14 cellular contexts compared by ENCODE assay signal in the genomic region with DNA sequence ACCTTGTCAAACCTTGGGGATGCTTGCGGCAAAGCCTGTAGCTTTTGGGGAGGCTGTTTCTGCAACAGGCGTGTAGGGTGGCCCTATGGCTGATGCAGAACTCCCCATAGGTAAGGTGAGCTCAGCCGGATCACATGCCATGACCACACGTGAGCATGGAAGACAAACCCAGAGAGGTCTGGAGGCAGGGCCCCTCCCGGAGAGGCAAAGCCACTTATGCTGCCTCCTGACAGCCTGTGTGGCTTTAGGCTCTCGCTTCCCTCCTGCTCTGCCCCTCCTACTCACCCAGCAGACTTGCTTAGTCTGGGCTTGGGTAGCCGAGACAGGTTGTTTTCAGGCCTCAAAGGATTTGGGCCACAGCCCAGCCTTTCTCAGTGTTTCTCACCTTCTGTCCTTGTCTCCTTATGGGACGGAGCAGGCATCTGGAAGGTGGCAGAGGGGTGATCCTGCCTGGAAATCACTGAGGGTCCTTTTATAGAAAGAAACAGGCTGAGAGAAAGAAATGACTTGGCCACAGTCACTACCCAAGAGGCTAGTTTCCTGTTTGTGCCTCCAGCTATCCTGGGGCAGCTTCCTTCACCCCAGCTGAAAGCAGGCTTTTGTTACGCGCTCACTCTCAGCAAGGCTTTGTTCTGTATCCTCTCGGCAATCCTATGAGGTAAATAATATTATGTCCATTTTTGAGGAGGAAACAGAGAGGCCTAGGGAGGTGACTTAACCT.
DNase-seq lines count a peak whose midpoint lies in the region; ATAC-seq and TF ChIP-seq lines count a peak whose summit lies in the region.
"Had no signal": no experiment of that assay in that cellular context is flagged by ENCODE, and none has a peak within 500 bp of the region (broad histone marks: within the 10 kb centered on the region; RNA-seq: fewer than 3 reads in every experiment).

No MANE protein-coding gene starts in this region.

- 60 to 63% methylated on average over 11 of the region's 11 CpGs for WGBS in heart right ventricle, 2 donors
- 68 to 81% (median 72%) methylated on average over 8 to 11 of the region's 11 CpGs for WGBS in adrenal gland, 4 donors
- WGBS in transverse colon (ENCODE audit: low coverage in 1 of 2), 2 donors: 67 to 83% methylated on average over 4 to 11 of the region's 11 CpGs

- H3K27ac ChIP-seq in heart right ventricle: peak overlapping the region in 9 of 10 donors; percentile 38 to 98 (median 92)
- peak overlapping the region in 3 of 5 donors; percentile 66 to 91 (median 90) for H3K27ac ChIP-seq in adrenal gland
- peak overlapping the region; percentile 91 to 93 (median 92) for H3K27ac ChIP-seq in transverse colon
- H3K27ac ChIP-seq: foreskin keratinocyte had no signal

- DNase-seq in heart right ventricle (no peak), left ventricle myocardium superior (no peak), adrenal gland (no peak), left kidney (ENCODE audit: low read depth, low spot score) (peak; percentile 66), transverse colon (no peak), CD1c-positive myeloid dendritic cell (ENCODE audit: extremely low spot score) (no peak)
- DNase-seq: activated CD8-positive, alpha-beta T cell treated with anti-CD3 and anti-CD28 coated beads for 36 hours; cortex of kidney; DND-41; foreskin keratinocyte had no signal

- H3K4me1 ChIP-seq in heart right ventricle (peaks cover 60 to 100% (median 95%) of the 10 kb centered on the region in 9 donors), adrenal gland (replicated peaks in 1 of 2) (peaks cover 58 to 89% of the 10 kb centered on the region in 2 donors), transverse colon (peaks cover 75 to 94% (median 88%) of the 10 kb centered on the region in 4 donors)

- TF ChIP-seq POLR2A in adrenal gland (IDR thresholded peaks at IDR 0.05): no peak
- no peak for TF ChIP-seq POLR2A in transverse colon (IDR thresholded peaks at IDR 0.05)

- H3K4me3 ChIP-seq in heart right ventricle (no peak overlapping the region), adrenal gland (no peak overlapping the region), transverse colon (no peak overlapping the region)
- H3K4me3 ChIP-seq: prostate gland, thoracic aorta had no signal

- in situ Hi-C loops in transverse colon (cut with MboI; ENCODE audit: low pct_ligation_motif_present in 1 of 4, low pct_unique_long_range_greater_than_20kb in 1 of 4, low sequenced_read_pairs in 3 of 4): no loop called here

- intact Hi-C loops in heart right ventricle (cut with DNase I): loop anchor here in 7 of 10 donors (5.0 to 10.0 kb wide), 8 partner anchors 39 to 251 kb away; no protein-coding TSS in a partner anchor
- intact Hi-C loops in left ventricle myocardium superior (cut with micrococcal nuclease): no loop called here
- intact Hi-C loops in adrenal gland (cut with DNase I): no loop called here
- intact Hi-C loops in transverse colon (cut with DNase I; ENCODE audit: low total_unique reads): no loop called here

- H3K9me3 ChIP-seq in heart right ventricle (no peaks in the 10 kb centered on the region), adrenal gland (replicated peaks in 1 of 3) (no peaks in the 10 kb centered on the region), transverse colon (no peaks in the 10 kb centered on the region)
- H3K9me3 ChIP-seq: prostate gland, thoracic aorta had no signal

- TF ChIP-seq CTCF in heart right ventricle (IDR thresholded peaks at IDR 0.05): no peak
- no peak for TF ChIP-seq CTCF in adrenal gland (IDR thresholded peaks at IDR 0.05)
- no peak for TF ChIP-seq CTCF in transverse colon (IDR thresholded peaks at IDR 0.05)

- no peak for TF ChIP-seq EP300 in transverse colon (IDR thresholded peaks at IDR 0.05; ENCODE audit: low read depth)

- peaks cover 0 to 3% (median 0%) of the 10 kb centered on the region in 9 donors for H3K36me3 ChIP-seq in heart right ventricle
- H3K36me3 ChIP-seq in adrenal gland (replicated peaks in 1 of 2): no peaks in the 10 kb centered on the region
- H3K36me3 ChIP-seq in transverse colon: no peaks in the 10 kb centered on the region
- H3K36me3 ChIP-seq: prostate gland, thoracic aorta had no signal

- H3K27me3 ChIP-seq in heart right ventricle: peaks cover 0 to 1% (median 0%) of the 10 kb centered on the region in 7 donors
- H3K27me3 ChIP-seq in adrenal gland: no peaks in the 10 kb centered on the region
- H3K27me3 ChIP-seq in transverse colon: no peaks in the 10 kb centered on the region
- H3K27me3 ChIP-seq: foreskin keratinocyte had no signal

- ATAC-seq in heart right ventricle: no peak
- no peak for ATAC-seq in left ventricle myocardium superior
- ATAC-seq in GM18870 (IDR thresholded peaks at IDR 0.05; ENCODE audit: unreplicated experiment): no peak
- no peak for ATAC-seq in GM21528 (IDR thresholded peaks at IDR 0.05; ENCODE audit: low FRiP score, unreplicated experiment)
- ATAC-seq: activated CD8-positive, alpha-beta T cell treated with anti-CD3 and anti-CD28 coated beads for 36 hours; foreskin keratinocyte had no signal

Comparison
In these comparisons a context has a peak if more than half of its experiments do, and no peak if none do; other contexts are left out.
1. intact Hi-C loops: an anchor here in heart right ventricle (5.0 to 10.0 kb wide); none called in left ventricle myocardium superior, adrenal gland and transverse colon.